Comparison of ENCODE assay signal across 16 cellular contexts in genomic region chr3:185582871-185583270, GRCh38.
DNase-seq lines count a peak whose midpoint lies in the region; FAIRE-seq and TF ChIP-seq lines count a peak whose summit lies in the region.
"Had no signal": no experiment of that assay in that cellular context is flagged by ENCODE, and none has a peak within 500 bp of the region (broad histone marks: within the 10 kb centered on the region; RNA-seq: fewer than 3 reads in every experiment).

No MANE protein-coding gene starts in this region.

- peak; percentile 55 for FAIRE-seq in GM19239 (lab: Jason Lieb, UNC)
- FAIRE-seq: islet of Langerhans had no signal

- H3K4me3 ChIP-seq in GM06990 (replicated peaks; ENCODE audit: low read depth, low read length) (no peak overlapping the region), iPS-18c (ENCODE audit: insufficient read depth, low read depth, low read length) (peak overlapping the region; percentile 82)
- H3K4me3 ChIP-seq: right lobe of liver, suprapubic skin had no signal

- no peaks in the 10 kb centered on the region for H3K36me3 ChIP-seq in GM06990 (ENCODE audit: control insufficient read depth, insufficient read depth, low read length)
- H3K36me3 ChIP-seq: right lobe of liver, suprapubic skin had no signal

- H3K9me3 ChIP-seq in iPS-18c (ENCODE audit: control insufficient read depth, insufficient read depth, low read length), result no peaks in the 10 kb centered on the region
- H3K9me3 ChIP-seq: right lobe of liver, suprapubic skin had no signal

- TF ChIP-seq CTCF in GM06990 (IDR thresholded peaks at IDR 0.05; ENCODE audit: insufficient read depth, low read length, poor library complexity, severe bottlenecking), result no peak

- peak; percentile 70 for DNase-seq in GM06990 (ENCODE audit: extremely low read depth, insufficient read length)
- DNase-seq in GM19239 (ENCODE audit: insufficient read length, low spot score), result peak; percentile 37
- peak; percentile 25 for DNase-seq in NCI-H69 (lab: John Stamatoyannopoulos, UW)
- no peak for DNase-seq in OCI-M2 (lab: John Stamatoyannopoulos, UW; ENCODE audit: unreplicated experiment)
- DNase-seq in NCI-H524 treated with DMSO at 0.1 percent for 48 hours (lab: John Stamatoyannopoulos, UW), result no peak
- no peak for DNase-seq in NCI-H128 (lab: John Stamatoyannopoulos, UW; ENCODE audit: unreplicated experiment)
- DNase-seq: activated B cell treated with CpG ODN at 0.5 μM for 24 hours; activated effector memory CD4-positive, alpha-beta T cell treated with anti-CD3 and anti-CD28 coated beads, Interleukin-2, amount 50 U/mL, for 16 hours; amygdala; foreskin keratinocyte; NCI-H187 treated with DMSO at 0.1 percent for 48 hours; right lobe of liver; stimulated activated CD4-positive, alpha-beta T cell treated with anti-CD3 and anti-CD28 coated beads, Interleukin-2, amount 100 ng/mL, for 24 hours had no signal

- no peaks in the 10 kb centered on the region for H3K27me3 ChIP-seq in GM06990 (replicated peaks; ENCODE audit: control insufficient read depth, insufficient read depth, low read length)
- H3K27me3 ChIP-seq: foreskin keratinocyte, right lobe of liver, suprapubic skin had no signal

Comparison
In these comparisons a context has a peak if more than half of its experiments do, and no peak if none do; other contexts are left out.
1. DNase-seq: peak in GM06990 (single experiment), GM19239 (single experiment) and NCI-H69 (single experiment); none in OCI-M2 (single experiment), NCI-H524 treated with DMSO at 0.1 percent for 48 hours (single experiment) and NCI-H128 (single experiment).